In genomic region chr3:172158741-172159140, GRCh38 we compare ENCODE assay signal across 20 cellular contexts.
"Had no signal": no experiment of that assay in that cellular context is flagged by ENCODE, and none has a peak within 500 bp of the region (broad histone marks: within the 10 kb centered on the region; RNA-seq: fewer than 3 reads in every experiment).

No MANE protein-coding gene starts in this region.

- ATAC-seq: activated naive CD8-positive, alpha-beta T cell treated with anti-CD3 and anti-CD28 coated beads, Interleukin-2, amount 50 U/mL, for 24 hours; left ventricle myocardium superior; stimulated activated naive B cell treated with anti-CD40 and anti-IgM and Interleukin-4, amounts not matched to agents 10 μg/mL and 1 μg/mL and 100 μg/mL, for 72 hours; T-cell had no signal

- H3K4me2 ChIP-seq: neural progenitor cell had no signal

- H3K36me3 ChIP-seq: cardiac muscle cell, esophagus squamous epithelium, neural progenitor cell, transverse colon had no signal

- H3K27ac ChIP-seq: cardiac muscle cell, esophagus squamous epithelium, neural progenitor cell, parathyroid adenoma, transverse colon had no signal

- H3K27me3 ChIP-seq: cardiac muscle cell, esophagus squamous epithelium, neural progenitor cell, transverse colon had no signal

- H2AFZ ChIP-seq: neural progenitor cell, parathyroid adenoma had no signal

- H3K9ac ChIP-seq: neural progenitor cell, parathyroid adenoma had no signal

- DNase-seq: activated CD4-positive, alpha-beta T cell treated with anti-CD3 and anti-CD28 coated beads, Interleukin-2, amount 50 U/mL, for 4 hours; activated CD4-positive, CD25-positive, alpha-beta regulatory T cell treated with anti-CD3 and anti-CD28 coated beads, Interleukin-2, amount 50 U/mL, for 72 hours; activated naive CD4-positive, alpha-beta T cell treated with anti-CD3 and anti-CD28 coated beads for 36 hours; activated naive CD8-positive, alpha-beta T cell treated with anti-CD3 and anti-CD28 coated beads, Interleukin-2, amount 50 U/mL, for 24 hours; activated T-cell treated with anti-CD3 and anti-CD28 coated beads, Interleukin-2, amount 50 U/mL, for 1 hour; aorta; esophagus squamous epithelium; hypothalamus; kidney glomerular epithelial cell; left ventricle myocardium superior; mesenchymal stem cell; stimulated activated CD4-positive, alpha-beta T cell treated with anti-CD3 and anti-CD28 coated beads, Interleukin-15, amount 100 ng/mL, for 24 hours; stimulated activated CD4-positive, alpha-beta T cell treated with anti-CD3 and anti-CD28 coated beads, Interleukin-4, amount 100 ng/mL, for 1 hour; stimulated activated naive B cell treated with anti-CD40 and anti-IgM and Interleukin-4, amounts not matched to agents 10 μg/mL and 1 μg/mL and 100 μg/mL, for 72 hours; T-cell; T1000; transverse colon had no signal

- H3K4me3 ChIP-seq: cardiac muscle cell, esophagus squamous epithelium, neural progenitor cell, transverse colon had no signal

- H3K9me3 ChIP-seq: esophagus squamous epithelium, transverse colon had no signal
